Comparison of ENCODE assay signal across 8 cellular contexts in genomic region chr10:17201165-17202013, GRCh38.
A peak's percentile ranks its signal among the peaks of the same experiment; 100 is the strongest.
DNase-seq lines count a peak whose midpoint lies in the region; ATAC-seq and TF ChIP-seq lines count a peak whose summit lies in the region.

A gene with protein sequence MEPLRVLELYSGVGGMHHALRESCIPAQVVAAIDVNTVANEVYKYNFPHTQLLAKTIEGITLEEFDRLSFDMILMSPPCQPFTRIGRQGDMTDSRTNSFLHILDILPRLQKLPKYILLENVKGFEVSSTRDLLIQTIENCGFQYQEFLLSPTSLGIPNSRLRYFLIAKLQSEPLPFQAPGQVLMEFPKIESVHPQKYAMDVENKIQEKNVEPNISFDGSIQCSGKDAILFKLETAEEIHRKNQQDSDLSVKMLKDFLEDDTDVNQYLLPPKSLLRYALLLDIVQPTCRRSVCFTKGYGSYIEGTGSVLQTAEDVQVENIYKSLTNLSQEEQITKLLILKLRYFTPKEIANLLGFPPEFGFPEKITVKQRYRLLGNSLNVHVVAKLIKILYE (minus strand): TSS chr10:17201672. CDS start chr10:17201634, 38 bp downstream.

- no peak for TF ChIP-seq CTCF in GM13977 (IDR thresholded peaks at IDR 0.05; ENCODE audit: extremely low read depth, insufficient read depth, missing control alignments)

- DNase-seq in GM13977 (ENCODE audit: low spot score) (peak; percentile 73), NCI-H1092 treated with DMSO at 0.1 percent for 48 hours (lab: John Stamatoyannopoulos, UW) (peak; percentile 88), T-helper 22 cell (ENCODE audit: low read depth) (peak; percentile 71), astrocyte of the hippocampus (ENCODE audit: low read depth, low spot score) (peak; percentile 97), hippocampal formation (lab: John Stamatoyannopoulos, UW) (peak; percentile 87 to 88), retina (peak; percentile 98), OCI-M2 (lab: John Stamatoyannopoulos, UW; ENCODE audit: unreplicated experiment) (no peak)

- in situ Hi-C loops in GM13977 (cut with MboI; ENCODE audit: low pct_unique_long_range_greater_than_20kb, low sequenced_read_pairs, unreplicated experiment), result no loop called here

- peak; percentile 98 for ATAC-seq in HG02610 (IDR thresholded peaks at IDR 0.05; ENCODE audit: unreplicated experiment)
